In the genomic region with DNA sequence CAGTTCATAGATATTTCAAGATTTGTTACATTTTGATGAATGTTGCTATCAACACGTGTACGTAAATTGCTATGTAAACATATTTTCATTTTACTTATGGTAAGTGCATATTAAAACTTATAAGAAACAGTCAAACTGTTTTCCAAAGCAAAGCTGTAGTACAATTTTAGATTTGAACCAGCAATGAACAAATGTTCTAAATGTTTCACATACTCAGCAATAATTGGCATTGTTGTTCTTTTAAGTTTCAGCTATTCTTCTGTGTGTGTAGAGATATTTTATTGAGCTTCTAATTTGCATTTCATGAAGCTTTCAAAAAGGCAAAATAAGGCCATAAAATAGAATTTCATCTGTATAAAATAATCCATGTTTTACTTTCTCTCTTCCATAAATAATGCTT, we compare ENCODE assay signal across 9 cellular contexts.
"Had no signal": no experiment of that assay in that cellular context is flagged by ENCODE, and none has a peak within 500 bp of the region (broad histone marks: within the 10 kb centered on the region; RNA-seq: fewer than 3 reads in every experiment).

No MANE protein-coding gene starts in this region.

- H3K27ac ChIP-seq: GM23248, KMS-11 had no signal

- DNase-seq: GM23248, GOT3, H7, HFFc6, KBM-7 had no signal

- H3K9ac ChIP-seq: GM23248, KMS-11 had no signal

- H2AFZ ChIP-seq: GM23248 had no signal

- H3K9me3 ChIP-seq: HAP-1 had no signal

- H3K36me3 ChIP-seq: HAP-1 had no signal

- H3K4me3 ChIP-seq: GM23248, HAP-1 had no signal

- H3K4me2 ChIP-seq: KMS-11 had no signal

- H3K4me1 ChIP-seq: HAP-1 had no signal

- ATAC-seq: HCT116 had no signal

- FAIRE-seq: HTR-8/SVneo had no signal
